ENCODE assay signal across 31 cellular contexts in genomic region chr3:136642714-136643113, GRCh38.
"Had no signal": no experiment of that assay in that cellular context is flagged by ENCODE, and none has a peak within 500 bp of the region (broad histone marks: within the 10 kb centered on the region; RNA-seq: fewer than 3 reads in every experiment).

No MANE protein-coding gene starts in this region.

- H3K9me3 Mint-ChIP-seq: activated B cell treated with CpG ODN at 0.5 μM for 24 hours; activated CD8-positive, alpha-beta T cell treated with anti-CD3 and anti-CD28 coated beads for 36 hours; activated T-cell treated with anti-CD3 and anti-CD28 coated beads, Interleukin-2, amount 50 U/mL, for 4 hours; activated T-helper 17 cell treated with anti-CD3 and anti-CD28 coated beads, Interleukin-2, amount 50 U/mL, for 72 hours; immature natural killer cell; nephron; stimulated activated naive B cell treated with anti-CD40 and anti-IgM and Interleukin-4, amounts not matched to agents 10 μg/mL and 1 μg/mL and 100 μg/mL, for 72 hours; T-helper 2 cell treated with Interferon-gamma antibody and Interleukin-4, amounts not matched to agents 5 μg/mL and 100 μg/mL, for 36 hours had no signal

- DNase-seq: activated B cell treated with CpG ODN at 0.5 μM for 24 hours; activated CD4-positive, alpha-beta T cell treated with anti-CD3 and anti-CD28 coated beads, Interleukin-2, amount 50 U/mL, for 1 hour; activated CD8-positive, alpha-beta T cell treated with anti-CD3 and anti-CD28 coated beads for 36 hours; activated naive CD4-positive, alpha-beta T cell; activated T-cell treated with anti-CD3 and anti-CD28 coated beads, Interleukin-2, amount 50 U/mL, for 4 hours; anterior cingulate cortex; body of pancreas; cerebellar nuclear complex; dorsolateral prefrontal cortex; effector memory CD4-positive, alpha-beta T cell; heart left ventricle; hypothalamus; immature natural killer cell; kidney; left colon; mammary epithelial cell; right cardiac atrium; stimulated activated CD4-positive, alpha-beta T cell treated with anti-CD3 and anti-CD28 coated beads, Interleukin-15, amount 100 ng/mL, for 24 hours; stimulated activated CD4-positive, alpha-beta T cell treated with anti-CD3 and anti-CD28 coated beads, Interleukin-2, amount 100 ng/mL, for 24 hours; stimulated activated naive B cell treated with anti-CD40 and anti-IgM and Interleukin-4, amounts not matched to agents 10 μg/mL and 1 μg/mL and 100 μg/mL, for 72 hours; tibial artery; upper lobe of right lung had no signal

- H3K4me3 ChIP-seq: body of pancreas, cardiac muscle cell, coronary artery, dorsolateral prefrontal cortex, heart left ventricle, suprapubic skin, tibial artery, upper lobe of right lung had no signal

- H2AFZ ChIP-seq: parathyroid adenoma had no signal

- H3K27me3 ChIP-seq: body of pancreas, cardiac muscle cell, dorsolateral prefrontal cortex, heart left ventricle, neutrophil, suprapubic skin, tibial artery, upper lobe of right lung had no signal

- H3K4me3 Mint-ChIP-seq: activated B cell treated with CpG ODN at 0.5 μM for 24 hours; activated CD8-positive, alpha-beta T cell treated with anti-CD3 and anti-CD28 coated beads for 36 hours; activated T-cell treated with anti-CD3 and anti-CD28 coated beads, Interleukin-2, amount 50 U/mL, for 4 hours; activated T-helper 17 cell treated with anti-CD3 and anti-CD28 coated beads, Interleukin-2, amount 50 U/mL, for 72 hours; immature natural killer cell; nephron; stimulated activated naive B cell treated with anti-CD40 and anti-IgM and Interleukin-4, amounts not matched to agents 10 μg/mL and 1 μg/mL and 100 μg/mL, for 72 hours; T-helper 2 cell treated with Interferon-gamma antibody and Interleukin-4, amounts not matched to agents 5 μg/mL and 100 μg/mL, for 36 hours had no signal

- ATAC-seq: activated CD8-positive, alpha-beta T cell treated with anti-CD3 and anti-CD28 coated beads for 36 hours; activated naive CD4-positive, alpha-beta T cell treated with anti-CD3 and anti-CD28 coated beads, Interleukin-2, amount 50 U/mL, for 72 hours; activated T-cell treated with anti-CD3 and anti-CD28 coated beads, Interleukin-2, amount 50 U/mL, for 4 hours; activated T-helper 17 cell treated with anti-CD3 and anti-CD28 coated beads, Interleukin-2, amount 50 U/mL, for 72 hours; body of pancreas; heart left ventricle; left colon; right cardiac atrium; stimulated activated naive B cell treated with anti-CD40 and anti-IgM and Interleukin-4, amounts not matched to agents 10 μg/mL and 1 μg/mL and 100 μg/mL, for 72 hours; upper lobe of right lung had no signal

- H3K27ac ChIP-seq: body of pancreas, cardiac muscle cell, coronary artery, dorsolateral prefrontal cortex, heart left ventricle, neutrophil, parathyroid adenoma, suprapubic skin, tibial artery, upper lobe of right lung had no signal

- H3K27me3 Mint-ChIP-seq: activated B cell treated with CpG ODN at 0.5 μM for 24 hours; activated CD8-positive, alpha-beta T cell treated with anti-CD3 and anti-CD28 coated beads for 36 hours; activated T-helper 17 cell treated with anti-CD3 and anti-CD28 coated beads, Interleukin-2, amount 50 U/mL, for 72 hours; stimulated activated naive B cell treated with anti-CD40 and anti-IgM and Interleukin-4, amounts not matched to agents 10 μg/mL and 1 μg/mL and 100 μg/mL, for 72 hours had no signal

- H3K9me3 ChIP-seq: body of pancreas, heart left ventricle, neutrophil, suprapubic skin, tibial artery, upper lobe of right lung had no signal

- H3K9ac ChIP-seq: parathyroid adenoma had no signal

- H3K27ac Mint-ChIP-seq: activated B cell treated with CpG ODN at 0.5 μM for 24 hours; activated CD8-positive, alpha-beta T cell treated with anti-CD3 and anti-CD28 coated beads for 36 hours; activated naive CD4-positive, alpha-beta T cell treated with anti-CD3 and anti-CD28 coated beads, Interleukin-2, amount 50 U/mL, for 72 hours; activated T-helper 17 cell treated with anti-CD3 and anti-CD28 coated beads, Interleukin-2, amount 50 U/mL, for 72 hours; nephron; stimulated activated naive B cell treated with anti-CD40 and anti-IgM and Interleukin-4, amounts not matched to agents 10 μg/mL and 1 μg/mL and 100 μg/mL, for 72 hours; T-helper 2 cell treated with Interferon-gamma antibody and Interleukin-4, amounts not matched to agents 5 μg/mL and 100 μg/mL, for 36 hours had no signal

- H3K36me3 ChIP-seq: cardiac muscle cell, heart left ventricle, neutrophil, suprapubic skin, tibial artery, upper lobe of right lung had no signal

- H3K4me1 ChIP-seq: parathyroid adenoma, upper lobe of right lung had no signal
